Comparison of ENCODE assay signal across 1 cellular context in the genomic region with DNA sequence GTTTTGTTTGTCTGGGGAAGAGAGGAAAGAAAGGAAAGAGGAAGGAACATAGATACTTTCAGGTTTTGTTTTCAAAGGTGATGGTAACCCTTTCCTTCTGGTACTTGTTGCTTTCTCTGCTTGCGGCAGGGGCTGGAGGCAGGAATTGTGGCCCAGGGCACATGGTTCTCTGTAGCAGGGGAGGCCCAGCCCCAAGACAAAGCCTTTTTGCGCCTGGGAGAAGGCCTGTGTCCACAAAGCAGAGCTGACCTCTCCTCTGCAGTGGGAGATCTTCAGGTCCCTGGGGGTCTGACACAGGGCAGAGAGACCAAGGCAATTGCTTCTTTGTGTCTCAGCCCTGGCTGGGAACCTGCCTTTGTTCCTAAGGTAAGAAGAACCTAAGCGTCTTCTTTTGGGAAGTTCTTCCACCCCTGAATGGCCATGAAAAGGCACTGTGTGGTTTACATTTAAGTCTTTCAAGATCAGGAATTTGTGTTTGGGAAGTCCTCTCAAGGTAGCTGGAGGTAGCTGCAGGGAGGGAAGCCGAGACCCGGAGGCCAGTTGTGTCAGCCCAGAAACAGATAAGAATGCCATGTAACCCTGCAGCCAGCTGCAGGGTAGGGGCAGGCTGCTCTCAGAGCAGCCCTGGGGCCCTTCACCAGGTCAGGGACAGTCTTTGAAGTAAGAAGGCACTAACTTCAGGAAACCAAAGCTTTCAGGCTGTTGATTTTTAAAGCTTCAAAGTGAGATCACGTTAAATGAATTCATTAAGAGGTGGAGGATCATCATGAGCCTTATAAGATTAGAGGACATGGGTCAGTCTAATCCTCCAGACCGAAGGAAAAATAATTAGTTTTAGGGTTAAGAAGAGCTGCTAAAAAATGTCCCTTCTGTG.
TF ChIP-seq lines count a peak whose summit lies in the region.

No MANE protein-coding gene starts in this region.

TF ChIP-seq in H1, 55 proteins besides CTCF, POLR2A, EP300 and RAD21:
- no peak for TF ChIP-seq HDAC2 (IDR thresholded peaks at IDR 0.05; ENCODE audit: borderline replicate concordance in 1 of 2, low read depth in 2 of 2, low read length in 2 of 2)
- no peak for TF ChIP-seq CBX5 (IDR thresholded peaks at IDR 0.05; ENCODE audit: low read depth, low read length)
- no peak for TF ChIP-seq TBP (IDR thresholded peaks at IDR 0.05; ENCODE audit: low read depth, low read length)
- TF ChIP-seq, protein P1, sequence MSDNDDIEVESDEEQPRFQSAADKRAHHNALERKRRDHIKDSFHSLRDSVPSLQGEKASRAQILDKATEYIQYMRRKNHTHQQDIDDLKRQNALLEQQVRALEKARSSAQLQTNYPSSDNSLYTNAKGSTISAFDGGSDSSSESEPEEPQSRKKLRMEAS (IDR thresholded peaks at IDR 0.05), result no peak
- TF ChIP-seq SP1 (IDR thresholded peaks at IDR 0.05; ENCODE audit: low read depth, low read length), result no peak
- TF ChIP-seq RFX5 (IDR thresholded peaks at IDR 0.05; ENCODE audit: borderline replicate concordance, low read depth, low read length), result no peak
- no peak for TF ChIP-seq CEBPB (IDR thresholded peaks at IDR 0.05; ENCODE audit: low read depth, low read length)
- no peak for TF ChIP-seq CBX8 (IDR thresholded peaks at IDR 0.05; ENCODE audit: borderline replicate concordance, low read depth, low read length)
- TF ChIP-seq SIN3A (conservative IDR thresholded peaks at IDR 0.05 in 1 of 2, IDR thresholded peaks at IDR 0.05 in 1 of 2; ENCODE audit: low read depth in 1 of 2, low read length in 2 of 2), result no peak
- no peak for TF ChIP-seq BACH1 (IDR thresholded peaks at IDR 0.05; ENCODE audit: low read length)
- TF ChIP-seq KDM1A (IDR thresholded peaks at IDR 0.05; ENCODE audit: borderline replicate concordance, low read length), result no peak
- TF ChIP-seq YY1 (IDR thresholded peaks at IDR 0.05; ENCODE audit: low read depth, low read length), result no peak
- TF ChIP-seq JUN (IDR thresholded peaks at IDR 0.05; ENCODE audit: low read depth, low read length), result no peak
- TF ChIP-seq CREB1 (IDR thresholded peaks at IDR 0.05), result no peak
- TF ChIP-seq MAFK (IDR thresholded peaks at IDR 0.05; ENCODE audit: low read depth, low read length), result no peak
- TF ChIP-seq, protein P2, sequence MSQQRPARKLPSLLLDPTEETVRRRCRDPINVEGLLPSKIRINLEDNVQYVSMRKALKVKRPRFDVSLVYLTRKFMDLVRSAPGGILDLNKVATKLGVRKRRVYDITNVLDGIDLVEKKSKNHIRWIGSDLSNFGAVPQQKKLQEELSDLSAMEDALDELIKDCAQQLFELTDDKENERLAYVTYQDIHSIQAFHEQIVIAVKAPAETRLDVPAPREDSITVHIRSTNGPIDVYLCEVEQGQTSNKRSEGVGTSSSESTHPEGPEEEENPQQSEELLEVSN (IDR thresholded peaks at IDR 0.05), result no peak
- no peak for TF ChIP-seq CHD2 (IDR thresholded peaks at IDR 0.05; ENCODE audit: low read length)
TF ChIP-seq in H1: peak in this region for 0.
